Comparison of ENCODE assay signal across 14 cellular contexts in genomic region chr2:217387776-217388381, GRCh38.
DNase-seq lines count a peak whose midpoint lies in the region; TF ChIP-seq lines count a peak whose summit lies in the region.
"Had no signal": no experiment of that assay in that cellular context is flagged by ENCODE, and none has a peak within 500 bp of the region (broad histone marks: within the 10 kb centered on the region; RNA-seq: fewer than 3 reads in every experiment).

No MANE protein-coding gene starts in this region.

- H2AFZ ChIP-seq in neural progenitor cell (replicated peaks) (no peak overlapping the region), Karpas-422 (ENCODE audit: low read length) (no peak overlapping the region)
- H2AFZ ChIP-seq: GM23248 had no signal

- H3K27ac ChIP-seq in neural progenitor cell, result no peak overlapping the region
- no peak overlapping the region for H3K27ac ChIP-seq in Karpas-422 (ENCODE audit: low read length)
- H3K27ac ChIP-seq: C4-2B, esophagus muscularis mucosa, GM23248 had no signal

- H3K27me3 Mint-ChIP-seq in neural progenitor cell (ENCODE audit: insufficient read depth, low read depth), result peaks cover 11% of the 10 kb centered on the region

- H3K79me2 ChIP-seq in neural progenitor cell (ENCODE audit: low read depth) (no peaks in the 10 kb centered on the region), Karpas-422 (ENCODE audit: low read length) (no peaks in the 10 kb centered on the region)

- no peaks in the 10 kb centered on the region for H3F3A ChIP-seq in neural progenitor cell (ENCODE audit: low read depth)

- H3K4me3 Mint-ChIP-seq in neural progenitor cell, result no peak overlapping the region
- H3K4me3 Mint-ChIP-seq: brain had no signal

- H3K9ac ChIP-seq in neural progenitor cell (no peak overlapping the region), Karpas-422 (ENCODE audit: low read length) (no peak overlapping the region)
- H3K9ac ChIP-seq: GM23248 had no signal

- no peaks in the 10 kb centered on the region for H3K9me2 ChIP-seq in Karpas-422 (replicated peaks; ENCODE audit: insufficient read depth, low read length)

- H3K4me3 ChIP-seq in choroid plexus epithelial cell (ENCODE audit: low read depth, low read length), result no peak overlapping the region
- no peak overlapping the region for H3K4me3 ChIP-seq in neural progenitor cell
- no peak overlapping the region for H3K4me3 ChIP-seq in Karpas-422 (ENCODE audit: low read length)
- H3K4me3 ChIP-seq: esophagus muscularis mucosa, GM23248, mucosa of descending colon had no signal

- H3K27me3 ChIP-seq in neural progenitor cell (no peaks in the 10 kb centered on the region), Karpas-422 (ENCODE audit: low read length) (no peaks in the 10 kb centered on the region)
- H3K27me3 ChIP-seq: esophagus muscularis mucosa had no signal

- H3K36me3 Mint-ChIP-seq in neural progenitor cell, result peaks cover 5% of the 10 kb centered on the region

- H4K20me1 ChIP-seq in neural progenitor cell (ENCODE audit: low read depth), result no peaks in the 10 kb centered on the region
- no peaks in the 10 kb centered on the region for H4K20me1 ChIP-seq in Karpas-422 (ENCODE audit: insufficient read depth, low read depth, low read length)

- DNase-seq in COR-L47 (lab: John Stamatoyannopoulos, UW), result peak; percentile 6
- peak; percentile 33 for DNase-seq in NCI-H2029 (lab: John Stamatoyannopoulos, UW)
- DNase-seq in choroid plexus epithelial cell (ENCODE audit: low read depth), result peak; percentile 31
- peak; percentile 9 for DNase-seq in neural progenitor cell (ENCODE audit: low spot score)
- DNase-seq in GM03348 (ENCODE audit: low spot score), result no peak
- no peak for DNase-seq in SW 1271 (lab: John Stamatoyannopoulos, UW)
- DNase-seq in activated CD8-positive, alpha-beta memory T cell treated with anti-CD3 and anti-CD28 coated beads, Interleukin-2, amount 50 U/mL, for 48 hours, result no peak
- DNase-seq in Karpas-422, result no peak
- DNase-seq: activated naive CD4-positive, alpha-beta T cell treated with Interleukin-2 at 50 U/mL for 16 hours; GM23248; mucosa of descending colon had no signal

- H3K4me1 Mint-ChIP-seq in neural progenitor cell, result no peaks in the 10 kb centered on the region

- peaks cover 23% of the 10 kb centered on the region for H3K9me3 Mint-ChIP-seq in neural progenitor cell

- H3K27ac Mint-ChIP-seq in neural progenitor cell, result no peak overlapping the region
- H3K27ac Mint-ChIP-seq: brain had no signal

- H3K36me3 ChIP-seq in neural progenitor cell (no peaks in the 10 kb centered on the region), Karpas-422 (ENCODE audit: insufficient read depth, low read length) (no peaks in the 10 kb centered on the region)
- H3K36me3 ChIP-seq: esophagus muscularis mucosa had no signal

- H3K4me2 ChIP-seq in neural progenitor cell, result peak overlapping the region; percentile 47
- no peak overlapping the region for H3K4me2 ChIP-seq in Karpas-422 (ENCODE audit: low read depth, low read length, poor library complexity, severe bottlenecking)

- H3K9me3 ChIP-seq in neural progenitor cell (ENCODE audit: low read depth), result no peaks in the 10 kb centered on the region
- H3K9me3 ChIP-seq in Karpas-422 (ENCODE audit: low read length), result no peaks in the 10 kb centered on the region
- H3K9me3 ChIP-seq: esophagus muscularis mucosa, mucosa of descending colon had no signal

- H3K4me1 ChIP-seq in neural progenitor cell (peaks cover 5% of the 10 kb centered on the region), Karpas-422 (ENCODE audit: low read length) (no peaks in the 10 kb centered on the region)

- TF ChIP-seq CTCF in choroid plexus epithelial cell (conservative IDR thresholded peaks at IDR 0.05; ENCODE audit: low read depth, low read length) (no peak), neural progenitor cell (IDR thresholded peaks at IDR 0.05) (no peak)

Comparison
In these comparisons a context has a peak if more than half of its experiments do, and no peak if none do; other contexts are left out.
1. DNase-seq: peak in COR-L47 (single experiment), NCI-H2029 (single experiment), choroid plexus epithelial cell (single experiment) and neural progenitor cell (single experiment); none in GM03348 (single experiment), SW 1271 (0 of 2), activated CD8-positive, alpha-beta memory T cell treated with anti-CD3 and anti-CD28 coated beads, Interleukin-2, amount 50 U/mL, for 48 hours (single experiment) and Karpas-422 (single experiment).